ENCODE assay signal across 8 cellular contexts in the genomic region with DNA sequence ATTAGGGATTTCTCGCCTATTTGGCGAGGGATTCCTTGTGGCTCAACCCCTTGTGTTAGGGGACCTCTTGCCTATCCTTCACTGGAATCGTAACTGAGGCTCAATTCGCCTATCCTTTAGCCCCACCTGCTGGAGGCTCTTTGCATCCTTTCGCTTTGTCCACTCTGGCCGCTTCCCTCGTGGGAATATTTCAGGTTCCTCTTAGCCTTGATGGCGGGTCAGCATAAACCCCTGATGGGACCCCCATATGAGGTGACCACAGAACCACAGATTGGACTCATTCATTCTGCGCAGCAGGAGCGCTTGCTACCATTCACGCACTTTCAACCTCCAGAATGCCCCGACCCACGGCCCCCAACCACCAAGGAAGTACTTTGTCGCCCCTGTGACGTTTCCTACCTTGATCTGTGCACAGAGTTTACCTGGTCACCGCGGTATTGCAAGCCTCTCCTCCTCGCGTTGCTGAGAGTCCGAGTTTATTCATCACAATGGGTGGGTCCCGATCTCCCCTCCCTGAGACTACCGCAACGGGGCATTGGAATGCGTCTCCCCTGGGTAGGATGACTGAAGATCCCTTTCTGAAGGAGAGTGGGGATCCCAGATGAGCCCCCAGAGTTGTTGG. TPM values are rescaled to one million over a fixed set of nuclear protein-coding genes. Genes with fewer than 3 reads are reported as not detected.
DNase-seq lines count a peak whose midpoint lies in the region; ATAC-seq, FAIRE-seq and TF ChIP-seq lines count a peak whose summit lies in the region.

Gene OR52N2, plus strand, starts transcription at position 425 of the 622 bp plus-strand sequence. CDS start 11,412 bp downstream, outside the sequence.

- TF ChIP-seq CTCF in NB4 (IDR thresholded peaks at IDR 0.05; ENCODE audit: low read depth, low read length) = peak; percentile 71
- peak; percentile 89 for TF ChIP-seq CTCF in bronchial epithelial cell (IDR thresholded peaks at IDR 0.05; ENCODE audit: insufficient read depth, low read length, severe bottlenecking)

- FAIRE-seq in bronchial epithelial cell (lab: Jason Lieb, UNC) (peak; percentile 47), islet of Langerhans (lab: Jason Lieb, UNC) (peak; percentile 21)

- DNase-seq in DMS 273 (lab: John Stamatoyannopoulos, UW; ENCODE audit: unreplicated experiment) (peak; percentile 67), DMS 273 treated with DMSO at 0.1 percent for 48 hours (lab: John Stamatoyannopoulos, UW) (no peak), NB4 (ENCODE audit: low read depth) (peak; percentile 79), UCSD-AML1 (lab: John Stamatoyannopoulos, UW; ENCODE audit: unreplicated experiment) (peak; percentile 81), bronchial epithelial cell (ENCODE audit: low read depth) (peak; percentile 50)
- peak; percentile 34 to 74 (median 53) for DNase-seq in stimulated activated CD4-positive, alpha-beta T cell treated with anti-CD3 and anti-CD28 coated beads, Interleukin-12 subunit alpha, Interleukin-12 subunit beta, amount 100 ng/mL, for 48 hours (ENCODE audit: low read depth in 2 of 3, low spot score in 1 of 3)

- peak within 1 kb of the TSS; percentile 57 for H3K4me3 ChIP-seq in NB4 (ENCODE audit: low read depth, low read length)
- peak within 1 kb of the TSS; percentile 30 for H3K4me3 ChIP-seq in bronchial epithelial cell (ENCODE audit: low read depth, low read length)

- peak; percentile 94 for ATAC-seq in HG02588 (IDR thresholded peaks at IDR 0.05; ENCODE audit: unreplicated experiment)

- H3K27me3 ChIP-seq in bronchial epithelial cell (ENCODE audit: control insufficient read depth, insufficient read depth, low read length) = no peaks in the 10 kb centered on the region

- H3K36me3 ChIP-seq in bronchial epithelial cell (ENCODE audit: control insufficient read depth, insufficient read depth, low read length) = no peaks in the 10 kb centered on the region

- TF ChIP-seq POLR2A in NB4 (IDR thresholded peaks at IDR 0.05; ENCODE audit: extremely low read depth, insufficient read length) = no peak

RNA-seq across cellular contexts. Expression of gene OR52N2, which starts in this region (rescaled TPM):
- not detected in 2 replicates for total RNA-seq in bronchial epithelial cell

Comparison
In these comparisons a context has a peak if more than half of its experiments do, and no peak if none do; other contexts are left out.
1. Peak in DNase-seq and H3K4me3 ChIP-seq in bronchial epithelial cell; RNA of the gene not detected or under 1 TPM.